In genomic region chrX:140709421-140709846, GRCh38 we compare ENCODE assay signal across 2 cellular contexts.
A peak's percentile ranks its signal among the peaks of the same experiment; 100 is the strongest.
TF ChIP-seq lines count a peak whose summit lies in the region.

Gene LINC00632, plus strand, starts transcription at chrX:140709759.

TF ChIP-seq in SK-N-SH, 30 proteins besides CTCF, POLR2A, EP300 and RAD21:
- TF ChIP-seq, protein P1, sequence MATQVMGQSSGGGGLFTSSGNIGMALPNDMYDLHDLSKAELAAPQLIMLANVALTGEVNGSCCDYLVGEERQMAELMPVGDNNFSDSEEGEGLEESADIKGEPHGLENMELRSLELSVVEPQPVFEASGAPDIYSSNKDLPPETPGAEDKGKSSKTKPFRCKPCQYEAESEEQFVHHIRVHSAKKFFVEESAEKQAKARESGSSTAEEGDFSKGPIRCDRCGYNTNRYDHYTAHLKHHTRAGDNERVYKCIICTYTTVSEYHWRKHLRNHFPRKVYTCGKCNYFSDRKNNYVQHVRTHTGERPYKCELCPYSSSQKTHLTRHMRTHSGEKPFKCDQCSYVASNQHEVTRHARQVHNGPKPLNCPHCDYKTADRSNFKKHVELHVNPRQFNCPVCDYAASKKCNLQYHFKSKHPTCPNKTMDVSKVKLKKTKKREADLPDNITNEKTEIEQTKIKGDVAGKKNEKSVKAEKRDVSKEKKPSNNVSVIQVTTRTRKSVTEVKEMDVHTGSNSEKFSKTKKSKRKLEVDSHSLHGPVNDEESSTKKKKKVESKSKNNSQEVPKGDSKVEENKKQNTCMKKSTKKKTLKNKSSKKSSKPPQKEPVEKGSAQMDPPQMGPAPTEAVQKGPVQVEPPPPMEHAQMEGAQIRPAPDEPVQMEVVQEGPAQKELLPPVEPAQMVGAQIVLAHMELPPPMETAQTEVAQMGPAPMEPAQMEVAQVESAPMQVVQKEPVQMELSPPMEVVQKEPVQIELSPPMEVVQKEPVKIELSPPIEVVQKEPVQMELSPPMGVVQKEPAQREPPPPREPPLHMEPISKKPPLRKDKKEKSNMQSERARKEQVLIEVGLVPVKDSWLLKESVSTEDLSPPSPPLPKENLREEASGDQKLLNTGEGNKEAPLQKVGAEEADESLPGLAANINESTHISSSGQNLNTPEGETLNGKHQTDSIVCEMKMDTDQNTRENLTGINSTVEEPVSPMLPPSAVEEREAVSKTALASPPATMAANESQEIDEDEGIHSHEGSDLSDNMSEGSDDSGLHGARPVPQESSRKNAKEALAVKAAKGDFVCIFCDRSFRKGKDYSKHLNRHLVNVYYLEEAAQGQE (IDR thresholded peaks at IDR 0.05; ENCODE audit: low read depth, low read length), result no peak
- TF ChIP-seq ZBTB33 (IDR thresholded peaks at IDR 0.05; ENCODE audit: borderline replicate concordance, low read depth), result no peak
- TF ChIP-seq FOXM1 (IDR thresholded peaks at IDR 0.05; ENCODE audit: low read depth), result no peak
- TF ChIP-seq, protein P2, sequence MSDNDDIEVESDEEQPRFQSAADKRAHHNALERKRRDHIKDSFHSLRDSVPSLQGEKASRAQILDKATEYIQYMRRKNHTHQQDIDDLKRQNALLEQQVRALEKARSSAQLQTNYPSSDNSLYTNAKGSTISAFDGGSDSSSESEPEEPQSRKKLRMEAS (IDR thresholded peaks at IDR 0.05; ENCODE audit: low read depth), result no peak
- TF ChIP-seq MXI1 (IDR thresholded peaks at IDR 0.05; ENCODE audit: low read depth, low read length), result 0 out of 2 replicates have a peak, but pooled peaks have one; percentile 19
- TF ChIP-seq USF1 (IDR thresholded peaks at IDR 0.05; ENCODE audit: borderline replicate concordance, low read depth), result no peak
- TF ChIP-seq SIN3A (IDR thresholded peaks at IDR 0.05; ENCODE audit: borderline replicate concordance, low read depth, low read length), result no peak

TF ChIP-seq in SK-N-SH treated with all-trans-retinoic acid at 6 μM for 48 hours, 23 proteins besides CTCF, POLR2A, EP300 and RAD21 (continued from another document):
- TF ChIP-seq, protein P3, sequence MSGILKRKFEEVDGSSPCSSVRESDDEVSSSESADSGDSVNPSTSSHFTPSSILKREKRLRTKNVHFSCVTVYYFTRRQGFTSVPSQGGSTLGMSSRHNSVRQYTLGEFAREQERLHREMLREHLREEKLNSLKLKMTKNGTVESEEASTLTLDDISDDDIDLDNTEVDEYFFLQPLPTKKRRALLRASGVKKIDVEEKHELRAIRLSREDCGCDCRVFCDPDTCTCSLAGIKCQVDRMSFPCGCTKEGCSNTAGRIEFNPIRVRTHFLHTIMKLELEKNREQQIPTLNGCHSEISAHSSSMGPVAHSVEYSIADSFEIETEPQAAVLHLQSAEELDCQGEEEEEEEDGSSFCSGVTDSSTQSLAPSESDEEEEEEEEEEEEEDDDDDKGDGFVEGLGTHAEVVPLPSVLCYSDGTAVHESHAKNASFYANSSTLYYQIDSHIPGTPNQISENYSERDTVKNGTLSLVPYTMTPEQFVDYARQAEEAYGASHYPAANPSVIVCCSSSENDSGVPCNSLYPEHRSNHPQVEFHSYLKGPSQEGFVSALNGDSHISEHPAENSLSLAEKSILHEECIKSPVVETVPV (CRISPR knock-in tag; IDR thresholded peaks at IDR 0.05), result no peak
- no peak for TF ChIP-seq OSR1 (CRISPR knock-in tag; IDR thresholded peaks at IDR 0.05)
- TF ChIP-seq, protein P4, sequence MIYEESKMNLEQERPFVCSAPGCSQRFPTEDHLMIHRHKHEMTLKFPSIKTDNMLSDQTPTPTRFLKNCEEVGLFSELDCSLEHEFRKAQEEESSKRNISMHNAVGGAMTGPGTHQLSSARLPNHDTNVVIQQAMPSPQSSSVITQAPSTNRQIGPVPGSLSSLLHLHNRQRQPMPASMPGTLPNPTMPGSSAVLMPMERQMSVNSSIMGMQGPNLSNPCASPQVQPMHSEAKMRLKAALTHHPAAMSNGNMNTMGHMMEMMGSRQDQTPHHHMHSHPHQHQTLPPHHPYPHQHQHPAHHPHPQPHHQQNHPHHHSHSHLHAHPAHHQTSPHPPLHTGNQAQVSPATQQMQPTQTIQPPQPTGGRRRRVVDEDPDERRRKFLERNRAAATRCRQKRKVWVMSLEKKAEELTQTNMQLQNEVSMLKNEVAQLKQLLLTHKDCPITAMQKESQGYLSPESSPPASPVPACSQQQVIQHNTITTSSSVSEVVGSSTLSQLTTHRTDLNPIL (CRISPR knock-in tag; IDR thresholded peaks at IDR 0.05; ENCODE audit: low read depth), result no peak
- TF ChIP-seq ZNF70 (CRISPR knock-in tag; IDR thresholded peaks at IDR 0.05), result no peak
